In genomic region chr3:185555101-185555501, GRCh38 we compare ENCODE assay signal across 25 cellular contexts. TPM values are rescaled to one million over a fixed set of nuclear protein-coding genes. Genes with fewer than 3 reads are reported as not detected.
DNase-seq lines count a peak whose midpoint lies in the region; ATAC-seq and TF ChIP-seq lines count a peak whose summit lies in the region.
"Had no signal": no experiment of that assay in that cellular context is flagged by ENCODE, and none has a peak within 500 bp of the region (broad histone marks: within the 10 kb centered on the region; RNA-seq: fewer than 3 reads in every experiment).

No MANE protein-coding gene starts in this region.

- peaks cover 13% of the 10 kb centered on the region; the same call in 1 of the 2 replicates for H3F3A ChIP-seq in GM23248 (ENCODE audit: insufficient read depth)

- H3K27me3 ChIP-seq in GM23248 (replicated peaks; ENCODE audit: insufficient read depth), result no peaks in the 10 kb centered on the region

- no peak overlapping the region for H3K27ac ChIP-seq in GM23248
- peak overlapping the region; percentile 89 for H3K27ac ChIP-seq in VCaP
- H3K27ac ChIP-seq: WERI-Rb-1 had no signal

- TF ChIP-seq CTCF in VCaP (conservative IDR thresholded peaks at IDR 0.05) (no peak), mucosa of descending colon (IDR thresholded peaks at IDR 0.05) (no peak), type B pancreatic cell (conservative IDR thresholded peaks at IDR 0.05) (no peak)

- no peak overlapping the region for H3K4me3 ChIP-seq in GM23248
- no peak overlapping the region for H3K4me3 ChIP-seq in mucosa of descending colon
- H3K4me3 ChIP-seq: GM23338, smooth muscle cell had no signal

- no peaks in the 10 kb centered on the region for H3K79me2 ChIP-seq in GM23248 (ENCODE audit: insufficient read depth)

- no peak overlapping the region for H3K9ac ChIP-seq in GM23248

- H3K9me2 ChIP-seq in GM23248 (ENCODE audit: insufficient read depth), result no peaks in the 10 kb centered on the region; the same call in 1 of the 2 replicates

- intact Hi-C loops in mucosa of descending colon (cut with DNase I, micrococcal nuclease), result no loop called here

- H4K20me1 ChIP-seq in GM23248 (ENCODE audit: insufficient read depth), result no peaks in the 10 kb centered on the region

- 66 to 69% methylated on average over 4 of the region's 4 CpGs for WGBS in GM23248 (ENCODE audit: low coverage in 1 of 2, low lambda C conversion rate in 2 of 2, missing lambda C conversion rate in 2 of 2), 2 experiments

- DNase-seq in GM23248 (peak; percentile 19), mucosa of descending colon (no peak), type B pancreatic cell (ENCODE audit: extremely low spot score, unreplicated experiment) (no peak)
- DNase-seq in stimulated activated CD4-positive, alpha-beta T cell treated with anti-CD3 and anti-CD28 coated beads, Interleukin-15, amount 100 ng/mL, for 24 hours, result no peak
- DNase-seq in T-helper 2 cell treated with Interferon-gamma antibody and Interleukin-4, amounts not matched to agents 5 μg/mL and 100 μg/mL, for 36 hours (ENCODE audit: low spot score), result no peak
- DNase-seq: anterior cingulate cortex; CD4-positive, CD25-positive, alpha-beta regulatory T cell; central memory CD4-positive, alpha-beta T cell; islet precursor cell; Karpas-422; NCI-H1694 treated with DMSO at 0.1 percent for 48 hours; NCI-H2171 treated with DMSO at 0.1 percent for 48 hours; NCI-H526 treated with DMSO at 0.1 percent for 48 hours; WERI-Rb-1 had no signal

- in situ Hi-C loops in GM23248 (cut with MboI), result no loop called here

- H3K4me3 Mint-ChIP-seq in type B pancreatic cell, result no peak overlapping the region
- no peak overlapping the region for H3K4me3 Mint-ChIP-seq in T-helper 2 cell treated with Interferon-gamma antibody and Interleukin-4, amounts not matched to agents 5 μg/mL and 100 μg/mL, for 36 hours
- H3K4me3 Mint-ChIP-seq: activated naive CD4-positive, alpha-beta T cell treated with anti-CD3 and anti-CD28 coated beads, Interleukin-2, amount 50 U/mL, for 24 hours; activated T-helper 1 cell treated with anti-CD3 and anti-CD28 coated beads, Interleukin-12 subunit alpha, Interleukin-12 subunit beta, Interleukin-2, Interleukin-4 antibody, amounts not matched to agents 30 ng/mL and 10 ng/mL and 1 ng/mL, durations not matched to agents 14 hours and 24 hours and 36 hours; CD4-positive, CD25-positive, alpha-beta regulatory T cell; GM23338; T-helper 1 cell treated with Interleukin-12 subunit alpha and Interleukin-12 subunit beta and Interleukin-4 antibody, amounts not matched to agents 30 μg/mL and 1 μg/mL, for 36 hours had no signal

- no peak overlapping the region for H3K4me2 ChIP-seq in GM23248 (ENCODE audit: unreplicated experiment)
- H3K4me2 ChIP-seq: GM23338, smooth muscle cell had no signal

- H3K4me1 ChIP-seq in GM23248 (ENCODE audit: insufficient read depth), result peaks cover 23% of the 10 kb centered on the region
- peaks cover 23% of the 10 kb centered on the region for H3K4me1 ChIP-seq in mucosa of descending colon (ENCODE audit: low read depth)

- peak overlapping the region; percentile 46 for H3K27ac Mint-ChIP-seq in type B pancreatic cell
- H3K27ac Mint-ChIP-seq in T-helper 2 cell treated with Interferon-gamma antibody and Interleukin-4, amounts not matched to agents 5 μg/mL and 100 μg/mL, for 36 hours, result no peak overlapping the region
- H3K27ac Mint-ChIP-seq: activated naive CD4-positive, alpha-beta T cell treated with anti-CD3 and anti-CD28 coated beads, Interleukin-2, amount 50 U/mL, for 24 hours; activated T-helper 1 cell treated with anti-CD3 and anti-CD28 coated beads, Interleukin-12 subunit alpha, Interleukin-12 subunit beta, Interleukin-2, Interleukin-4 antibody, amounts not matched to agents 30 ng/mL and 10 ng/mL and 1 ng/mL, durations not matched to agents 14 hours and 24 hours and 36 hours; CD4-positive, CD25-positive, alpha-beta regulatory T cell; GM23338; T-helper 1 cell treated with Interleukin-12 subunit alpha and Interleukin-12 subunit beta and Interleukin-4 antibody, amounts not matched to agents 30 μg/mL and 1 μg/mL, for 36 hours had no signal

- peaks cover 15% of the 10 kb centered on the region for H3K4me1 Mint-ChIP-seq in type B pancreatic cell (ENCODE audit: unreplicated experiment)
- H3K4me1 Mint-ChIP-seq in T-helper 2 cell treated with Interferon-gamma antibody and Interleukin-4, amounts not matched to agents 5 μg/mL and 100 μg/mL, for 36 hours (ENCODE audit: low read depth), result peaks cover 8% of the 10 kb centered on the region

- H2AFZ ChIP-seq in GM23248, result no peak overlapping the region
- H2AFZ ChIP-seq: GM23338 had no signal

- H3K36me3 Mint-ChIP-seq in type B pancreatic cell, result no peaks in the 10 kb centered on the region
- no peaks in the 10 kb centered on the region for H3K36me3 Mint-ChIP-seq in T-helper 2 cell treated with Interferon-gamma antibody and Interleukin-4, amounts not matched to agents 5 μg/mL and 100 μg/mL, for 36 hours (ENCODE audit: low read depth)
- H3K36me3 Mint-ChIP-seq: activated naive CD4-positive, alpha-beta T cell treated with anti-CD3 and anti-CD28 coated beads, Interleukin-2, amount 50 U/mL, for 24 hours; CD4-positive, CD25-positive, alpha-beta regulatory T cell had no signal

- H3K27me3 Mint-ChIP-seq in type B pancreatic cell, result peaks cover 11% of the 10 kb centered on the region
- no peaks in the 10 kb centered on the region for H3K27me3 Mint-ChIP-seq in T-helper 2 cell treated with Interferon-gamma antibody and Interleukin-4, amounts not matched to agents 5 μg/mL and 100 μg/mL, for 36 hours (ENCODE audit: low read depth)

- H3K9me3 ChIP-seq in GM23248 (ENCODE audit: low read depth), result no peaks in the 10 kb centered on the region
- no peaks in the 10 kb centered on the region for H3K9me3 ChIP-seq in mucosa of descending colon

- ATAC-seq in mucosa of descending colon (peak; percentile 61), GM21825 (IDR thresholded peaks at IDR 0.05; ENCODE audit: unreplicated experiment) (no peak)
- ATAC-seq: GM23338 had no signal

- H3K9me3 Mint-ChIP-seq in type B pancreatic cell, result no peaks in the 10 kb centered on the region
- no peaks in the 10 kb centered on the region for H3K9me3 Mint-ChIP-seq in T-helper 2 cell treated with Interferon-gamma antibody and Interleukin-4, amounts not matched to agents 5 μg/mL and 100 μg/mL, for 36 hours
- H3K9me3 Mint-ChIP-seq: activated naive CD4-positive, alpha-beta T cell treated with anti-CD3 and anti-CD28 coated beads, Interleukin-2, amount 50 U/mL, for 24 hours; activated T-helper 1 cell treated with anti-CD3 and anti-CD28 coated beads, Interleukin-12 subunit alpha, Interleukin-12 subunit beta, Interleukin-2, Interleukin-4 antibody, amounts not matched to agents 30 ng/mL and 10 ng/mL and 1 ng/mL, durations not matched to agents 14 hours and 24 hours and 36 hours; GM23338; T-helper 1 cell treated with Interleukin-12 subunit alpha and Interleukin-12 subunit beta and Interleukin-4 antibody, amounts not matched to agents 30 μg/mL and 1 μg/mL, for 36 hours had no signal

- H3K36me3 ChIP-seq in GM23248 (ENCODE audit: low read depth), result no peaks in the 10 kb centered on the region
- H3K36me3 ChIP-seq in mucosa of descending colon (ENCODE audit: low read depth), result no peaks in the 10 kb centered on the region
- H3K36me3 ChIP-seq: WERI-Rb-1 had no signal

RNA-seq across cellular contexts. Expression of gene LIPH, which starts 2.7 kb away (rescaled TPM):
- not detected in 2 replicates for total RNA-seq in GM23248 (2014; rRNA removed; shearing (Covaris generic))
- 0.34 TPM in 2 replicates for polyA plus RNA-seq in GM23248 (2016; fragmentation: Nextera tagmentation; extraction: Ambion mirVana)
- 100 to 1,000 TPM in 2 of 3 donors, 10 to 100 TPM in 1; 46.3 to 165 (median 122) TPM for total RNA-seq in mucosa of descending colon
- 5.3 and 8.4 TPM in 2 replicates for total RNA-seq in type B pancreatic cell (ENCODE audit: low replicate concordance)
- total RNA-seq: activated T-helper 1 cell treated with anti-CD3 and anti-CD28 coated beads, Interleukin-12 subunit alpha, Interleukin-12 subunit beta, Interleukin-2, Interleukin-4 antibody, amounts not matched to agents 30 ng/mL and 10 ng/mL and 1 ng/mL, durations not matched to agents 14 hours and 24 hours and 36 hours; CD4-positive, CD25-positive, alpha-beta regulatory T cell; dermis microvascular lymphatic vessel endothelial cell; fibroblast of lung; G401; RPMI7951 had no signal
- polyA plus RNA-seq: CD4-positive, CD25-positive, alpha-beta regulatory T cell had no signal

RNA-seq across cellular contexts. Expression of gene SENP2, which starts 31.0 kb away (rescaled TPM):
- 19.0 and 20.4 TPM in 2 replicates for total RNA-seq in GM23248 (2014; rRNA removed; shearing (Covaris generic))
- 20.1 and 22.6 TPM in 2 replicates for polyA plus RNA-seq in GM23248 (2016; fragmentation: Nextera tagmentation; extraction: Ambion mirVana)
- total RNA-seq in mucosa of descending colon (10 to 100 TPM; 27.1 to 40.5 (median 28.4) TPM), type B pancreatic cell (ENCODE audit: low replicate concordance) (46.4 and 47.5 TPM in 2 replicates)

RNA-seq across cellular contexts. Expression of gene TMEM41A, which starts 56.3 kb away (rescaled TPM):
- 13.2 and 15.8 TPM in 2 replicates for total RNA-seq in GM23248 (2014; rRNA removed; shearing (Covaris generic))
- 15.9 and 20.3 TPM in 2 replicates for polyA plus RNA-seq in GM23248 (2016; fragmentation: Nextera tagmentation; extraction: Ambion mirVana)
- total RNA-seq in mucosa of descending colon (10 to 100 TPM; 13.1 to 14.4 (median 14.4) TPM), type B pancreatic cell (ENCODE audit: low replicate concordance) (27.4 and 43.2 TPM in 2 replicates)
